Comparison of ENCODE assay signal across 8 cellular contexts in the genomic region with DNA sequence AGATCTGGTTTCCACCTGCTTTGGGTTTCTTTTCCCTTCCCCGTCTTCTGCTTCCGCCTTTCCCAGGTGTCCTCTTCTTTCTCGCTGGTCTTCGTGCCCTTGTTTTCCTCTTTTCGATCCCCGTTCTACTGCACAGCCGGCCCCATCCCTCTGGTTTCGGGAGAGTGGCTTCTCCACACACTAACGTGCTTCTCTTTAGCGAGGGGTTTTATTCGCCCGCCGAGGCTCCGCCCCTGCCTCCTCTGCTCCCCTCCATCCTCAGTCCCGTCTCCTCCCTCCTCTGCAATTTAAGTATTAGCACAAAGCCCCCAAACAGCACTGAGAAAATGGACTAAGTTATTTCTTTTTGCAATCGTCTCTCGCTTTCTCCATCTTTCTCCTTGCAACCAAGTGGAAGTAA. TPM values are rescaled to one million over a fixed set of nuclear protein-coding genes. Genes with fewer than 3 reads are reported as not detected.
DNase-seq lines count a peak whose midpoint lies in the region; ATAC-seq, FAIRE-seq and TF ChIP-seq lines count a peak whose summit lies in the region.

TSS of gene SLC7A8 (minus strand) at position 182 of the 400 bp plus-strand sequence. CDS start 746 bp downstream, outside the sequence.

- H4K20me1 ChIP-seq in endothelial cell of umbilical vein (replicated peaks; ENCODE audit: control insufficient read depth, extremely low read depth, insufficient read depth, low read length) = no peaks in the 10 kb centered on the region

- CTCF ChIA-PET in endothelial cell of umbilical vein (lab: Charles Lee) = interaction anchor here (1.0 to 25.6 kb wide), 7 partner anchors 8 to 197 kb away, joined by 3 to 1289 read pairs (median 3); partner anchors contain the start of gene CEBPE

- H3K4me3 ChIP-seq in endothelial cell of umbilical vein (replicated peaks in 1 of 3; ENCODE audit: insufficient read depth in 1 of 3, low read depth in 1 of 3, low read length in 3 of 3) (peak within 1 kb of the TSS; percentile 35 to 92 (median 67)), mononuclear cell (ENCODE audit: low read length) (peak within 1 kb of the TSS; percentile 33), thoracic aorta (peak within 1 kb of the TSS; percentile 80)

- no peaks in the 10 kb centered on the region for H3K9me1 ChIP-seq in endothelial cell of umbilical vein (replicated peaks; ENCODE audit: control insufficient read depth, extremely low read depth, insufficient read depth, low read length)

- BruUV-seq in endothelial cell of umbilical vein (replicated peaks; lab: Mats Ljungman, UMichigan) = no TSS peak

- H3K36me3 ChIP-seq in endothelial cell of umbilical vein (ENCODE audit: control insufficient read depth in 2 of 2, extremely low read depth in 1 of 2, insufficient read depth in 2 of 2, low read length in 2 of 2) (no peaks in the 10 kb centered on the region), thoracic aorta (no peaks in the 10 kb centered on the region)

- H3K9ac ChIP-seq in endothelial cell of umbilical vein (replicated peaks; ENCODE audit: extremely low read depth, insufficient read depth, low read length) = no peak within 1 kb of the TSS

- TF ChIP-seq POLR2A in endothelial cell of umbilical vein (IDR thresholded peaks at IDR 0.05; ENCODE audit: low read depth, low read length) = no peak

- H3K27ac ChIP-seq in endothelial cell of umbilical vein (ENCODE audit: insufficient read depth, low read depth, low read length) = no peak within 1 kb of the TSS
- H3K27ac ChIP-seq in thoracic aorta = peak within 1 kb of the TSS; percentile 31 to 55

- H3K79me2 ChIP-seq in endothelial cell of umbilical vein (ENCODE audit: control insufficient read depth, insufficient read depth, low read length) = no peaks in the 10 kb centered on the region

- H3K4me2 ChIP-seq in endothelial cell of umbilical vein (ENCODE audit: insufficient read depth, low read length) = peak within 1 kb of the TSS; percentile 92

- ATAC-seq in thoracic aorta (ENCODE audit: insufficient number of reproducible peaks, low FRiP score, low read depth) (no peak), HG03095 (IDR thresholded peaks at IDR 0.05; ENCODE audit: unreplicated experiment) (no peak)

- DNase-seq in activated naive CD4-positive, alpha-beta T cell treated with Interleukin-2 at 50 U/mL for 16 hours = peak; percentile 18
- no peak for DNase-seq in activated naive CD4-positive, alpha-beta T cell (lab: John Stamatoyannopoulos, UW)
- peak; percentile 36 for DNase-seq in activated CD4-positive, alpha-beta T cell treated with anti-CD3 and anti-CD28 coated beads for 48 hours
- DNase-seq in endothelial cell of umbilical vein (ENCODE audit: low read depth, low spot score) = peak; percentile 15
- no peak for DNase-seq in thoracic aorta (ENCODE audit: low spot score)
- DNase-seq in MV-4-11 (lab: John Stamatoyannopoulos, UW) = no peak

- no peak for TF ChIP-seq CTCF in endothelial cell of umbilical vein (IDR thresholded peaks at IDR 0.05; ENCODE audit: extremely low read depth in 1 of 2, insufficient read depth in 1 of 2, low read depth in 1 of 2, low read length in 2 of 2)
- TF ChIP-seq CTCF in thoracic aorta (IDR thresholded peaks at IDR 0.05) = no peak

- peak within 1 kb of the TSS; percentile 94 for H2AFZ ChIP-seq in endothelial cell of umbilical vein (ENCODE audit: low read depth, low read length)

- H3K4me1 ChIP-seq in endothelial cell of umbilical vein (ENCODE audit: control insufficient read depth, extremely low read depth, insufficient read depth, low read length) (peaks cover 23% of the 10 kb centered on the region), mononuclear cell (ENCODE audit: insufficient read depth, low read length) (peaks cover 34% of the 10 kb centered on the region), thoracic aorta (ENCODE audit: control insufficient read depth in 1 of 2, low read depth in 2 of 2) (peaks cover 3 to 33% of the 10 kb centered on the region in 2 donors)

- no peak for FAIRE-seq in endothelial cell of umbilical vein (lab: Jason Lieb, UNC)

- POLR2A ChIA-PET in endothelial cell of umbilical vein (lab: Charles Lee) = interaction anchor here (2.0 kb wide), 1 partner anchor 62 kb away, joined by 11 read pairs; no protein-coding TSS in a partner anchor

- intact Hi-C loops in endothelial cell of umbilical vein (cut with micrococcal nuclease) = loop anchor here (1.0 to 10.0 kb wide), 3 partner anchors 29 to 199 kb away; partner anchors contain the start of gene AJUBA

- H3K27me3 ChIP-seq in endothelial cell of umbilical vein (ENCODE audit: control insufficient read depth in 2 of 2, insufficient read depth in 2 of 2, low read length in 2 of 2) (peaks cover 10 to 14% of the 10 kb centered on the region in 2 experiments), mononuclear cell (ENCODE audit: insufficient read depth, low read length) (peaks cover 13% of the 10 kb centered on the region), thoracic aorta (replicated peaks; ENCODE audit: insufficient read depth) (no peaks in the 10 kb centered on the region)

- H3K9me3 ChIP-seq in endothelial cell of umbilical vein (replicated peaks; ENCODE audit: control insufficient read depth, insufficient read depth, low read length) = no peaks in the 10 kb centered on the region
- H3K9me3 ChIP-seq in mononuclear cell (ENCODE audit: low read depth, low read length) = no peaks in the 10 kb centered on the region
- H3K9me3 ChIP-seq in thoracic aorta = no peaks in the 10 kb centered on the region

- dilution Hi-C loops in endothelial cell of umbilical vein (cut with MboI; ENCODE audit: extremely low pct_ligation_motif_present, low sequenced_read_pairs) = no loop called here

TF ChIP-seq in endothelial cell of umbilical vein, 7 proteins besides CTCF, POLR2A, EP300 and RAD21:
- TF ChIP-seq JUN (IDR thresholded peaks at IDR 0.05; ENCODE audit: borderline replicate concordance, insufficient read depth, insufficient read length, low read depth) = no peak
- TF ChIP-seq GATA2 (IDR thresholded peaks at IDR 0.05; ENCODE audit: insufficient read depth, insufficient read length, low read depth, low read length) = no peak
- TF ChIP-seq FOS (IDR thresholded peaks at IDR 0.05; ENCODE audit: borderline replicate concordance, insufficient read depth, low read length) = no peak
- TF ChIP-seq POLR2AphosphoS5 (IDR thresholded peaks at IDR 0.05; ENCODE audit: insufficient read depth, low read depth, low read length) = no peak
- TF ChIP-seq EZH2 (IDR thresholded peaks at IDR 0.05; ENCODE audit: borderline replicate concordance, low read depth, low read length, severe bottlenecking) = no peak
- TF ChIP-seq MYC (IDR thresholded peaks at IDR 0.05; ENCODE audit: low read depth, low read length) = no peak
- TF ChIP-seq, protein P1, sequence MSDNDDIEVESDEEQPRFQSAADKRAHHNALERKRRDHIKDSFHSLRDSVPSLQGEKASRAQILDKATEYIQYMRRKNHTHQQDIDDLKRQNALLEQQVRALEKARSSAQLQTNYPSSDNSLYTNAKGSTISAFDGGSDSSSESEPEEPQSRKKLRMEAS (IDR thresholded peaks at IDR 0.05; ENCODE audit: insufficient read depth, insufficient read length) = no peak

RNA-seq across cellular contexts. Expression of gene SLC7A8, which starts in this region (rescaled TPM):
- 1.1 and 1.6 TPM in 2 replicates for total RNA-seq in endothelial cell of umbilical vein
- polyA plus RNA-seq in endothelial cell of umbilical vein = 0.76 and 0.88 TPM in 2 replicates
- polyA plus RNA-seq in endothelial cell of umbilical vein (2011; cell fraction: cytosol; rRNA removed) = 0.56 and 0.61 TPM in 2 replicates
- polyA plus RNA-seq in endothelial cell of umbilical vein (2011; cell fraction: nucleus; rRNA removed) = 0.57 and 1.0 TPM in 2 replicates
- 2.7 and 16.6 TPM in 2 replicates for polyA plus RNA-seq in endothelial cell of umbilical vein (2012)
- 1.9 and 3.4 TPM in 2 replicates for polyA minus RNA-seq in endothelial cell of umbilical vein
- not detected for polyA minus RNA-seq in endothelial cell of umbilical vein (2011; cell fraction: cytosol; rRNA and poly(A)+ RNA removed)
- polyA minus RNA-seq in endothelial cell of umbilical vein (2011; cell fraction: nucleus; rRNA and poly(A)+ RNA removed) = 0.24 and 0.29 TPM in 2 replicates
- 0.21 TPM for total RNA-seq in mononuclear cell
- 10 to 100 TPM; 18.4 to 28.0 TPM for total RNA-seq in thoracic aorta

Comparison
In these comparisons a context has a peak if more than half of its experiments do, and no peak if none do; other contexts are left out.
1. DNase-seq: peak in activated naive CD4-positive, alpha-beta T cell treated with Interleukin-2 at 50 U/mL for 16 hours (single experiment), activated CD4-positive, alpha-beta T cell treated with anti-CD3 and anti-CD28 coated beads for 48 hours (single experiment) and endothelial cell of umbilical vein (single experiment); none in activated naive CD4-positive, alpha-beta T cell (0 of 4), thoracic aorta (single experiment) and MV-4-11 (single experiment).
2. Peak in every context shown above with its lines, with median percentiles within 50 percentile points of each other: H3K4me3 ChIP-seq.